Comparison of ENCODE assay signal across 9 cellular contexts in the genomic region with DNA sequence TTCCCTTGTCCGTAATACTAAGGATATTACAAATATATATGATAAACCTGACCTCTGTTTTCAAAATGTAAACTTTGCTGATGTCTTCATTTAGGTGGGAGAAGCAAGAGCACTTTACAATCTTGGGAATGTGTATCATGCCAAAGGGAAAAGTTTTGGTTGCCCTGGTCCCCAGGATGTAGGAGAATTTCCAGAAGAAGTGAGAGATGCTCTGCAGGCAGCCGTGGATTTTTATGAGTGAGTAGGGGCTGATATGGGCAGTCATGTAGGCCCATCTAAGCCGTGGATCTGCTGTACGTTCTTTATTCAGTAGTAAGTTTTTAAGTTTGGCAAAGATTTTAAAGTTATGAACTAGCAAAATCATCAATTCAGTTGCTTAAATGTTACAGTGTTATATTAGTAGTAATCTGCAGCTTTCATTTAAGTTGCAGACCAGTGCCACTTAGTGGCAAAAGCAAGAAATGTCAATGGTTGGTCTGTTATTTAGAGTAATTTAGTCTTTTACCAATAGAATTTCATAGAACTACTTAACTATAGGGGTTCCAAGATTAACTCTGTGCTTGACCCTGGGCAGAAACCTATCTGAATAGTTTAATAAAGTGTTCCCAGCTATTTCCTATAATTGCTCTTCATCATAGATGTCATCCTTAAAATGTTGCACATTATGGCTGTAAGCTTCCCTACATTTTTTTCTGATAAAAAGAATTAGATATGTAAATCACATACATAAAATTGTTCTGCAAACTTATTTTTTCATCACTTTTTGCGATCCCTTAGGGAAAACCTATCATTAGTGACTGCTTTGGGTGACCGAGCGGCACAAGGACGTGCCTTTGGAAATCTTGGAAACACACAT. TPM values are rescaled to one million over a fixed set of nuclear protein-coding genes. Genes with fewer than 3 reads are reported as not detected.
DNase-seq lines count a peak whose midpoint lies in the region; ATAC-seq and TF ChIP-seq lines count a peak whose summit lies in the region.
"Had no signal": no experiment of that assay in that cellular context is flagged by ENCODE, and none has a peak within 500 bp of the region (broad histone marks: within the 10 kb centered on the region; RNA-seq: fewer than 3 reads in every experiment).

No MANE protein-coding gene starts in this region.

- WGBS in psoas muscle, 3 donors = 61 to 64% (median 63%) methylated on average over 8 of the region's 8 CpGs

- no peaks in the 10 kb centered on the region for H3K9me3 Mint-ChIP-seq in activated CD8-positive, alpha-beta T cell treated with anti-CD3 and anti-CD28 coated beads, Interleukin-2, amount 10 ng/mL, durations not matched to agents 7 days and 5 days (ENCODE audit: insufficient read depth)

- no peaks in the 10 kb centered on the region for H3K9me3 ChIP-seq in psoas muscle

- CTCF ChIA-PET in activated CD8-positive, alpha-beta T cell treated with anti-CD3 and anti-CD28 coated beads, Interleukin-2, amount 10 ng/mL, durations not matched to agents 7 days and 5 days (lab: Charles Lee) = interaction anchor here (0.6 to 8.4 kb wide), 21 partner anchors 8 to 386 kb away, joined by 3 to 186 read pairs (median 3); partner anchors contain the start of gene PRPF38B

- peaks cover 9% of the 10 kb centered on the region for H3K4me1 ChIP-seq in psoas muscle

- POLR2A ChIA-PET in activated CD8-positive, alpha-beta T cell treated with anti-CD3 and anti-CD28 coated beads, Interleukin-2, amount 10 ng/mL, durations not matched to agents 7 days and 5 days (lab: Charles Lee) = interaction anchor here (1.5 to 1.6 kb wide), 2 partner anchors 70 to 206 kb away, joined by 3 to 8 read pairs; partner anchors contain the start of gene PRPF38B

- H3K27ac ChIP-seq in psoas muscle = no peak overlapping the region
- H3K27ac ChIP-seq: epithelial cell of prostate had no signal

- H3K27me3 ChIP-seq in psoas muscle (ENCODE audit: insufficient read depth in 3 of 3, low read length in 2 of 3) = no peaks in the 10 kb centered on the region

- H3K27ac Mint-ChIP-seq in activated CD8-positive, alpha-beta T cell treated with anti-CD3 and anti-CD28 coated beads, Interleukin-2, amount 10 ng/mL, durations not matched to agents 7 days and 5 days = no peak overlapping the region

- peaks cover 0 to 40% of the 10 kb centered on the region in 2 donors for H3K36me3 ChIP-seq in psoas muscle (ENCODE audit: insufficient read depth in 1 of 2, low read depth in 1 of 2)

- no peaks in the 10 kb centered on the region for H3K27me3 Mint-ChIP-seq in activated CD8-positive, alpha-beta T cell treated with anti-CD3 and anti-CD28 coated beads, Interleukin-2, amount 10 ng/mL, durations not matched to agents 7 days and 5 days (ENCODE audit: low read depth)

- DNase-seq in activated T-cell treated with anti-CD3 and anti-CD28 coated beads for 1 hour (ENCODE audit: low read depth) (peak; percentile 5), NCI-H226 (peak; percentile 23), head of caudate nucleus (peak in 23 of 42 donors; percentile 21 to 82 (median 57)), psoas muscle (no peak), posterior vena cava (ENCODE audit: low spot score) (no peak)
- DNase-seq in activated T-cell treated with anti-CD3 and anti-CD28 coated beads, Interleukin-2, amount 50 U/mL, for 1 hour = no peak
- DNase-seq in activated CD8-positive, alpha-beta T cell treated with anti-CD3 and anti-CD28 coated beads, Interleukin-2, amount 10 ng/mL, durations not matched to agents 7 days and 5 days = peak; percentile 59

- peaks cover 15% of the 10 kb centered on the region for H3K36me3 Mint-ChIP-seq in activated CD8-positive, alpha-beta T cell treated with anti-CD3 and anti-CD28 coated beads, Interleukin-2, amount 10 ng/mL, durations not matched to agents 7 days and 5 days (ENCODE audit: low read depth)

- ATAC-seq in HG02642 (IDR thresholded peaks at IDR 0.05; ENCODE audit: poor library complexity, unreplicated experiment) (peak; percentile 61), psoas muscle (peak; percentile 62 to 86 (median 71))
- peak; percentile 76 for ATAC-seq in activated CD8-positive, alpha-beta T cell treated with anti-CD3 and anti-CD28 coated beads, Interleukin-2, amount 10 ng/mL, durations not matched to agents 7 days and 5 days

- H3K4me3 ChIP-seq in psoas muscle = no peak overlapping the region

- no peak overlapping the region for H3K4me3 Mint-ChIP-seq in activated CD8-positive, alpha-beta T cell treated with anti-CD3 and anti-CD28 coated beads, Interleukin-2, amount 10 ng/mL, durations not matched to agents 7 days and 5 days

- intact Hi-C loops in head of caudate nucleus (cut with DNase I) (loop anchor here (5.0 to 10.0 kb wide), 3 partner anchors 71 to 203 kb away; partner anchors contain the start of genes PRPF38B and STXBP3), psoas muscle (cut with DNase I) (loop anchor here (1.0 to 2.0 kb wide), 2 partner anchors 69 to 70 kb away; no protein-coding TSS in a partner anchor), posterior vena cava (cut with DNase I) (loop anchor here (2.0 to 10.0 kb wide), 2 partner anchors 69 to 73 kb away; no protein-coding TSS in a partner anchor)

- peak; percentile 86 for TF ChIP-seq CTCF in psoas muscle (IDR thresholded peaks at IDR 0.05)

- H3K4me1 Mint-ChIP-seq in activated CD8-positive, alpha-beta T cell treated with anti-CD3 and anti-CD28 coated beads, Interleukin-2, amount 10 ng/mL, durations not matched to agents 7 days and 5 days (ENCODE audit: low read depth) = peaks cover 2% of the 10 kb centered on the region

RNA-seq across cellular contexts. Expression of gene GPSM2, which starts 21.3 kb away (rescaled TPM):
- 10 to 100 TPM; 40.7 to 44.9 TPM for total RNA-seq in activated CD8-positive, alpha-beta T cell treated with anti-CD3 and anti-CD28 coated beads, Interleukin-2, amount 10 ng/mL, durations not matched to agents 7 days and 5 days
- total RNA-seq in psoas muscle (10 to 100 TPM; 26.4 to 84.0 (median 55.9) TPM), posterior vena cava (10 to 100 TPM; 16.8 to 24.9 TPM)
- polyA plus RNA-seq in psoas muscle = 10 to 100 TPM in 2 of 3 donors, 1 to 10 TPM in 1; 3.5 to 36.0 (median 17.5) TPM

RNA-seq across cellular contexts. Expression of gene AKNAD1, which starts 41.2 kb away (rescaled TPM):
- total RNA-seq in activated CD8-positive, alpha-beta T cell treated with anti-CD3 and anti-CD28 coated beads, Interleukin-2, amount 10 ng/mL, durations not matched to agents 7 days and 5 days = not detected
- 1 to 10 TPM in 2 of 4 donors, under 1 TPM in 2; 0.47 to 2.1 (median 0.91) TPM for total RNA-seq in psoas muscle
- polyA plus RNA-seq in psoas muscle = 1 to 10 TPM in 1 of 3 donors, under 1 TPM in 2; 0.14 to 1.1 (median 0.51) TPM
- 1 to 10 TPM in 1 of 2 donors, under 1 TPM in 1; 0.83 to 1.0 TPM for total RNA-seq in posterior vena cava

Comparison
In these comparisons a context has a peak if more than half of its experiments do, and no peak if none do; other contexts are left out.
1. DNase-seq: peak in activated T-cell treated with anti-CD3 and anti-CD28 coated beads for 1 hour (single experiment), NCI-H226 (single experiment), activated CD8-positive, alpha-beta T cell treated with anti-CD3 and anti-CD28 coated beads, Interleukin-2, amount 10 ng/mL, durations not matched to agents 7 days and 5 days (single experiment) and head of caudate nucleus (23 of 42); none in activated T-cell treated with anti-CD3 and anti-CD28 coated beads, Interleukin-2, amount 50 U/mL, for 1 hour (single experiment), psoas muscle (0 of 2) and posterior vena cava (single experiment).
2. Peak in every context shown above with its lines, with median percentiles within 50 percentile points of each other: ATAC-seq.